Comparison of ENCODE assay signal across 8 cellular contexts in the genomic region with DNA sequence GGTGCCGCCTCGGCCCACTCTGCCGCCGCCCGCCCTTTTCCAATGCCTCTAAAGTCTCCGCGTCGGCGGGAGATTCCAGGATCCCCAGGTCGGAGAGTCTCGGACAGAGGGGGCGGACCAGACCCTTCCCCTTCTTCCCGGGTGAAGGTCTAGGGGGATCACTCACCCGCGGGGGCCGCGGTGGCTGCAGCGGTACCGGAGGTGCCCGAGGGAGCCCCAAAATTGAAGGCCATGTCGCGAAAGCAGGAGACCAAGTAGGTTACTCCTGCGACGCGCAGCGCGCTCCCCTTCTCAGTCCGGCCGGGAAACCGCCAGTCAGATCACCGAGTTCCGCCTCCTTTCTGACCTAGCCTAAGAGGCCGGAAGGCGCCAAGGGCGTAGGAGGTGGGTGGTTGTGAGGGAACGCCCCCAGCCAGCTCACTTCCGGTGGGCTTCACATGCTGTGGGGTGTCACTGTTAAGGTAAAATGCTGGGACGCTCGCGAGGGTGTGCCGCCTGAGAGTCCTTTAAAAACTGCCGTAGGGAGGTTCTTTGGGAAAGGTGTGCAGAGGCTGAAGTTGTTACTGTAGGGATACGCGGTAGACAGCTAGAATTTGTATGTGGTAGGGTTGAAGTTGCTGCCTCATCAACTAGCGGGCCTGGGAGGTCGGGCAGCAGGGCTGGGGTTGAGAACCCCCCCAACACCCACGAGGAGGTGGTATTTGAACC. TPM values are rescaled to one million over a fixed set of nuclear protein-coding genes. Genes with fewer than 3 reads are reported as not detected.
DNase-seq lines count a peak whose midpoint lies in the region; ATAC-seq and TF ChIP-seq lines count a peak whose summit lies in the region.

A gene with protein sequence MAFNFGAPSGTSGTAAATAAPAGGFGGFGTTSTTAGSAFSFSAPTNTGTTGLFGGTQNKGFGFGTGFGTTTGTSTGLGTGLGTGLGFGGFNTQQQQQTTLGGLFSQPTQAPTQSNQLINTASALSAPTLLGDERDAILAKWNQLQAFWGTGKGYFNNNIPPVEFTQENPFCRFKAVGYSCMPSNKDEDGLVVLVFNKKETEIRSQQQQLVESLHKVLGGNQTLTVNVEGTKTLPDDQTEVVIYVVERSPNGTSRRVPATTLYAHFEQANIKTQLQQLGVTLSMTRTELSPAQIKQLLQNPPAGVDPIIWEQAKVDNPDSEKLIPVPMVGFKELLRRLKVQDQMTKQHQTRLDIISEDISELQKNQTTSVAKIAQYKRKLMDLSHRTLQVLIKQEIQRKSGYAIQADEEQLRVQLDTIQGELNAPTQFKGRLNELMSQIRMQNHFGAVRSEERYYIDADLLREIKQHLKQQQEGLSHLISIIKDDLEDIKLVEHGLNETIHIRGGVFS (minus strand): TSS at position 256 of the 708 bp plus-strand sequence. CDS start 23 bp downstream, at position 233.

- WGBS in IMR-90 (ENCODE audit: extremely low coverage in 2 of 2, insufficient read length in 1 of 2), 2 experiments = 0% methylated on average over 25 of the region's 47 CpGs; no CpG with 5 or more reads in 1 of the 2 experiments

- H2BK15ac ChIP-seq in IMR-90 (ENCODE audit: low read depth, low read length) = peak within 1 kb of the TSS; percentile 37; the same call in 1 of the 3 replicates

- H3K14ac ChIP-seq in IMR-90 (replicated peaks; ENCODE audit: low read depth, low read length) = peak within 1 kb of the TSS; percentile 99

- DNase-seq in DMS 273 (lab: John Stamatoyannopoulos, UW; ENCODE audit: unreplicated experiment) = peak; percentile 97
- DNase-seq in IMR-90 = peak; percentile 95
- peak; percentile 97 for DNase-seq in OCI-M1 (lab: John Stamatoyannopoulos, UW)
- DNase-seq in activated T-cell treated with anti-CD3 and anti-CD28 coated beads for 24 hours (ENCODE audit: low read depth) = peak; percentile 94
- DNase-seq in epidermal melanocyte (ENCODE audit: insufficient read length, low spot score) = peak; percentile 79
- DNase-seq in middle frontal gyrus (ENCODE audit: extremely low spot score, low spot score) = peak; percentile 91
- DNase-seq in stimulated activated CD8-positive, alpha-beta memory T cell treated with anti-CD3 and anti-CD28 coated beads, Interleukin-2, amount 100 ng/mL, for 48 hours (ENCODE audit: low read depth in 2 of 2) = peak; percentile 91 to 94

- in situ Hi-C loops in IMR-90 (cut with MboI; ENCODE audit: low sequenced_read_pairs) = no loop called here

- peak within 1 kb of the TSS; percentile 98 for H2AK9ac ChIP-seq in IMR-90 (replicated peaks; ENCODE audit: low read depth, low read length, poor library complexity)

- no peaks in the 10 kb centered on the region for H3K9me1 ChIP-seq in IMR-90 (ENCODE audit: insufficient read depth, low read length)

- H4K5ac ChIP-seq in IMR-90 (ENCODE audit: low read depth, low read length) = peak within 1 kb of the TSS; percentile 81

- H3K4me3 ChIP-seq in IMR-90 (ENCODE audit: insufficient read depth, low read depth, low read length) = peak within 1 kb of the TSS; percentile 64

- BruUV-seq in IMR-90 (replicated peaks; lab: Mats Ljungman, UMichigan) = TSS peak; percentile 86

- peak within 1 kb of the TSS; percentile 79 for H3K27ac ChIP-seq in IMR-90 (ENCODE audit: insufficient read depth, low read length)

- H2AK5ac ChIP-seq in IMR-90 (ENCODE audit: low read depth, low read length) = peak within 1 kb of the TSS; percentile 84

- dilution Hi-C loops in IMR-90 (cut with HindIII; ENCODE audit: low sequenced_read_pairs, unreplicated experiment) = no loop called here

- H3K4me2 ChIP-seq in IMR-90 (ENCODE audit: low read depth, low read length) = peak within 1 kb of the TSS; percentile 90

- peak within 1 kb of the TSS; percentile 38; the same call in 1 of the 2 replicates for H2BK120ac ChIP-seq in IMR-90 (ENCODE audit: low read depth, low read length)

- H3K23ac ChIP-seq in IMR-90 (ENCODE audit: low read depth, low read length) = peak within 1 kb of the TSS; percentile 90

- no peaks in the 10 kb centered on the region for H3K9me3 ChIP-seq in IMR-90 (ENCODE audit: control insufficient read depth, insufficient read depth, low read length)

- peak within 1 kb of the TSS; percentile 85 for H3K9ac ChIP-seq in IMR-90 (ENCODE audit: low read depth, low read length)

- intact Hi-C loops in IMR-90 (cut with micrococcal nuclease) = loop anchor here (1.0 kb wide), 1 partner anchor 158 kb away; a partner anchor contains a TSS

- no peak within 1 kb of the TSS for H2BK20ac ChIP-seq in IMR-90 (ENCODE audit: low read depth, low read length)

- peak within 1 kb of the TSS; percentile 93 for H3K56ac ChIP-seq in IMR-90 (ENCODE audit: extremely low read depth, insufficient read depth, low read length)

- CTCF ChIA-PET in IMR-90 (lab: Yijun Ruan, JAX) = no interaction called here

- H2AFZ ChIP-seq in IMR-90 (replicated peaks; ENCODE audit: low read length, poor library complexity) = peak within 1 kb of the TSS; percentile 99

- 0 out of 2 replicates have a peak, but pooled peaks cover 3% of the 10 kb centered on the region for H4K20me1 ChIP-seq in IMR-90 (ENCODE audit: insufficient read depth, low read length)

- TF ChIP-seq CTCF in IMR-90 (conservative IDR thresholded peaks at IDR 0.05; ENCODE audit: low read depth, low read length) = no peak

- no peaks in the 10 kb centered on the region; the same call in 1 of the 2 replicates for H3K4me1 ChIP-seq in IMR-90 (ENCODE audit: control insufficient read depth, insufficient read depth, low read length)

- POLR2A ChIA-PET in IMR-90 (lab: Charles Lee; ENCODE audit: unreplicated experiment) = no interaction called here

- peak; percentile 99 for ATAC-seq in GM21528 (IDR thresholded peaks at IDR 0.05; ENCODE audit: low FRiP score, unreplicated experiment)
- peak; percentile 98 for ATAC-seq in IMR-90 (ENCODE audit: low read depth)

- H4K91ac ChIP-seq in IMR-90 (ENCODE audit: insufficient read depth, low read depth, low read length) = peak within 1 kb of the TSS; percentile 94

- peak; percentile 87 for TF ChIP-seq POLR2A in IMR-90 (IDR thresholded peaks at IDR 0.05; ENCODE audit: low read depth, low read length)

- no peaks in the 10 kb centered on the region for H3K36me3 ChIP-seq in IMR-90 (ENCODE audit: control insufficient read depth, insufficient read depth, low read length)

- peak within 1 kb of the TSS; percentile 95 for H3K4ac ChIP-seq in IMR-90 (ENCODE audit: low read depth, low read length)

- peak within 1 kb of the TSS; percentile 71 for H2BK5ac ChIP-seq in IMR-90 (ENCODE audit: low read depth, low read length, poor library complexity, severe bottlenecking)

- H3K79me1 ChIP-seq in IMR-90 (ENCODE audit: low read depth in 1 of 2, low read length in 2 of 2) = peaks cover 14 to 28% of the 10 kb centered on the region in 2 experiments

- H3K18ac ChIP-seq in IMR-90 (ENCODE audit: low read depth, low read length) = peak within 1 kb of the TSS; percentile 33

- no peak for TF ChIP-seq RAD21 in IMR-90 (IDR thresholded peaks at IDR 0.05; ENCODE audit: low read length)

- H4K8ac ChIP-seq in IMR-90 (ENCODE audit: low read depth in 2 of 2, low read length in 2 of 2) = peak within 1 kb of the TSS; percentile 87 to 97

- no peaks in the 10 kb centered on the region for H3K27me3 ChIP-seq in IMR-90 (ENCODE audit: control insufficient read depth, insufficient read depth, low read length)

TF ChIP-seq in IMR-90, 13 proteins besides CTCF, POLR2A, EP300 and RAD21:
- TF ChIP-seq CHD1 (IDR thresholded peaks at IDR 0.05; ENCODE audit: low read depth, low read length) (no peak), SMC3 (IDR thresholded peaks at IDR 0.05; ENCODE audit: low read depth, low read length) (no peak), MXI1 (IDR thresholded peaks at IDR 0.05; ENCODE audit: borderline replicate concordance, low read depth, low read length) (peak; percentile 95), RFX5 (IDR thresholded peaks at IDR 0.05; ENCODE audit: low read depth, low read length) (no peak), RCOR1 (IDR thresholded peaks at IDR 0.05; ENCODE audit: insufficient replicate concordance, low read length) (peak; percentile 4), FOS (IDR thresholded peaks at IDR 0.05; ENCODE audit: low read depth, low read length) (no peak), BHLHE40 (IDR thresholded peaks at IDR 0.05; ENCODE audit: low read depth, low read length) (no peak), NFE2L2 (IDR thresholded peaks at IDR 0.05; ENCODE audit: low read depth, low read length) (peak; percentile 3; the same call in 1 of the 2 replicates), MAFK (IDR thresholded peaks at IDR 0.05; ENCODE audit: low read depth, low read length) (0 out of 2 replicates have a peak, but pooled peaks have one; percentile 34), MAZ (IDR thresholded peaks at IDR 0.05; ENCODE audit: borderline replicate concordance, low read depth, low read length) (peak; percentile 85), CEBPB (IDR thresholded peaks at IDR 0.05; ENCODE audit: low read depth, low read length) (no peak)
- TF ChIP-seq, protein P1, sequence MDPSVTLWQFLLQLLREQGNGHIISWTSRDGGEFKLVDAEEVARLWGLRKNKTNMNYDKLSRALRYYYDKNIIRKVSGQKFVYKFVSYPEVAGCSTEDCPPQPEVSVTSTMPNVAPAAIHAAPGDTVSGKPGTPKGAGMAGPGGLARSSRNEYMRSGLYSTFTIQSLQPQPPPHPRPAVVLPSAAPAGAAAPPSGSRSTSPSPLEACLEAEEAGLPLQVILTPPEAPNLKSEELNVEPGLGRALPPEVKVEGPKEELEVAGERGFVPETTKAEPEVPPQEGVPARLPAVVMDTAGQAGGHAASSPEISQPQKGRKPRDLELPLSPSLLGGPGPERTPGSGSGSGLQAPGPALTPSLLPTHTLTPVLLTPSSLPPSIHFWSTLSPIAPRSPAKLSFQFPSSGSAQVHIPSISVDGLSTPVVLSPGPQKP (IDR thresholded peaks at IDR 0.05; ENCODE audit: borderline replicate concordance, low read depth, low read length) = no peak
- TF ChIP-seq, protein P2, sequence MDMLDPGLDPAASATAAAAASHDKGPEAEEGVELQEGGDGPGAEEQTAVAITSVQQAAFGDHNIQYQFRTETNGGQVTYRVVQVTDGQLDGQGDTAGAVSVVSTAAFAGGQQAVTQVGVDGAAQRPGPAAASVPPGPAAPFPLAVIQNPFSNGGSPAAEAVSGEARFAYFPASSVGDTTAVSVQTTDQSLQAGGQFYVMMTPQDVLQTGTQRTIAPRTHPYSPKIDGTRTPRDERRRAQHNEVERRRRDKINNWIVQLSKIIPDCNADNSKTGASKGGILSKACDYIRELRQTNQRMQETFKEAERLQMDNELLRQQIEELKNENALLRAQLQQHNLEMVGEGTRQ (IDR thresholded peaks at IDR 0.05; ENCODE audit: low read depth, low read length) = no peak

RNA-seq across cellular contexts. Expression of the gene that starts here (rescaled TPM):
- total RNA-seq in IMR-90 (2012; rRNA removed) = 44.4 and 62.8 TPM in 2 replicates
- 19.2 and 24.6 TPM in 2 replicates for polyA plus RNA-seq in IMR-90 (2012; rRNA removed)
- polyA plus RNA-seq in IMR-90 (2012; cell fraction: cytosol; rRNA removed) = 2.6 and 4.7 TPM in 2 replicates
- polyA plus RNA-seq in IMR-90 (2012; cell fraction: nucleus; rRNA removed; ENCODE audit: low replicate concordance) = 3.2 and 29.4 TPM in 2 replicates

Comparison
In these comparisons a context has a peak if more than half of its experiments do, and no peak if none do; other contexts are left out.
1. Peak in every context shown above with its lines: DNase-seq, ATAC-seq, H3K4me3 ChIP-seq and H3K27ac ChIP-seq.